Comparison of ENCODE assay signal across 9 cellular contexts in genomic region chr18:63844254-63844653, GRCh38. TPM values are rescaled to one million over a fixed set of nuclear protein-coding genes. Genes with fewer than 3 reads are reported as not detected.
A peak's percentile ranks its signal among the peaks of the same experiment; 100 is the strongest.
DNase-seq lines count a peak whose midpoint lies in the region; ATAC-seq and TF ChIP-seq lines count a peak whose summit lies in the region.
"Had no signal": no experiment of that assay in that cellular context is flagged by ENCODE, and none has a peak within 500 bp of the region (broad histone marks: within the 10 kb centered on the region; RNA-seq: fewer than 3 reads in every experiment).

No MANE protein-coding gene starts in this region.

- no peaks in the 10 kb centered on the region for H3K79me2 ChIP-seq in hepatocyte

- WGBS in hepatocyte (ENCODE audit: low lambda C conversion rate, missing lambda C conversion rate), result 17% methylated on average over 3 of the region's 3 CpGs

- TF ChIP-seq CTCF in AG04450 (IDR thresholded peaks at IDR 0.05; ENCODE audit: low read depth, low read length) (peak; percentile 62), Panc1 (IDR thresholded peaks at IDR 0.05) (peak; percentile 35; the same call in 1 of the 2 replicates), hepatocyte (IDR thresholded peaks at IDR 0.05; ENCODE audit: poor library complexity) (peak; percentile 63)

- no TSS peak for BruUV-seq in Panc1 (replicated peaks; lab: Mats Ljungman, UMichigan)

- no peak overlapping the region for H3K27ac Mint-ChIP-seq in stimulated activated memory B cell treated with anti-CD40 and anti-IgM and Interleukin-4, amounts not matched to agents 10 μg/mL and 1 μg/mL and 100 μg/mL, for 72 hours
- H3K27ac Mint-ChIP-seq: dendritic cell treated with granulocyte-macrophage colony-stimulating factor and Interleukin-4, amounts not matched to agents 40 ng/mL and 50 ng/mL, for 4 days had no signal

- H3K4me2 ChIP-seq in hepatocyte, result no peak overlapping the region

- POLR2A ChIA-PET in AG04450 (lab: Yijun Ruan, JAX), result interaction anchor here (0.6 to 2.3 kb wide), 2 partner anchors 68 to 326 kb away, joined by 5 to 6 read pairs; no protein-coding TSS in a partner anchor
- POLR2A ChIA-PET in Panc1 (lab: Charles Lee), result no interaction called here

- ATAC-seq in GM18502 (IDR thresholded peaks at IDR 0.05; ENCODE audit: poor library complexity, unreplicated experiment) (peak; percentile 61), HG03342 (IDR thresholded peaks at IDR 0.05; ENCODE audit: unreplicated experiment) (peak; percentile 60), Panc1 (0 out of 2 replicates have a peak, but pooled peaks have one; percentile 68)
- ATAC-seq in stimulated activated memory B cell treated with anti-CD40 and anti-IgM and Interleukin-4, amounts not matched to agents 10 μg/mL and 1 μg/mL and 100 μg/mL, for 72 hours, result no peak

- in situ Hi-C loops in Panc1 (cut with HindIII; ENCODE audit: low pct_unique_long_range_greater_than_20kb, low sequenced_read_pairs), result no loop called here

- no peaks in the 10 kb centered on the region for H3K9me2 ChIP-seq in hepatocyte (replicated peaks; ENCODE audit: insufficient read depth)

- CTCF ChIA-PET in AG04450 (lab: Charles Lee), result interaction anchor here (0.7 to 9.4 kb wide), 14 partner anchors 21 to 402 kb away, joined by 3 to 272 read pairs (median 6); no protein-coding TSS in a partner anchor
- CTCF ChIA-PET in Panc1 (lab: Charles Lee), result interaction anchor here (1.1 kb wide), 1 partner anchor 90 kb away, joined by 4 read pairs; no protein-coding TSS in a partner anchor

- H3K36me3 Mint-ChIP-seq in stimulated activated memory B cell treated with anti-CD40 and anti-IgM and Interleukin-4, amounts not matched to agents 10 μg/mL and 1 μg/mL and 100 μg/mL, for 72 hours, result no peaks in the 10 kb centered on the region

- H3K27me3 ChIP-seq in AG04450 (ENCODE audit: control insufficient read depth, insufficient read depth, low read length), result no peaks in the 10 kb centered on the region
- no peaks in the 10 kb centered on the region for H3K27me3 ChIP-seq in Panc1 (ENCODE audit: control insufficient read depth, insufficient read depth, low read length)
- H3K27me3 ChIP-seq in hepatocyte, result no peaks in the 10 kb centered on the region

- no peaks in the 10 kb centered on the region for H3K9me3 Mint-ChIP-seq in stimulated activated memory B cell treated with anti-CD40 and anti-IgM and Interleukin-4, amounts not matched to agents 10 μg/mL and 1 μg/mL and 100 μg/mL, for 72 hours
- H3K9me3 Mint-ChIP-seq: dendritic cell treated with granulocyte-macrophage colony-stimulating factor and Interleukin-4, amounts not matched to agents 40 ng/mL and 50 ng/mL, for 4 days had no signal

- no peak overlapping the region for H3K4me3 ChIP-seq in AG04450 (ENCODE audit: low read depth, low read length)
- H3K4me3 ChIP-seq in Panc1 (ENCODE audit: low read depth in 2 of 2, low read length in 2 of 2), result no peak overlapping the region
- H3K4me3 ChIP-seq in hepatocyte, result no peak overlapping the region

- H3K36me3 ChIP-seq in Panc1 (ENCODE audit: control insufficient read depth, insufficient read depth, low read length), result no peaks in the 10 kb centered on the region
- no peaks in the 10 kb centered on the region for H3K36me3 ChIP-seq in hepatocyte (replicated peaks; ENCODE audit: insufficient read depth, low read depth)

- H3K27me3 Mint-ChIP-seq in stimulated activated memory B cell treated with anti-CD40 and anti-IgM and Interleukin-4, amounts not matched to agents 10 μg/mL and 1 μg/mL and 100 μg/mL, for 72 hours, result peaks cover 16% of the 10 kb centered on the region
- H3K27me3 Mint-ChIP-seq: dendritic cell treated with granulocyte-macrophage colony-stimulating factor and Interleukin-4, amounts not matched to agents 40 ng/mL and 50 ng/mL, for 4 days had no signal

- DNase-seq in AG04450 (ENCODE audit: low read depth, low spot score), result no peak
- no peak for DNase-seq in Panc1 (ENCODE audit: low read depth, low spot score)
- peak; percentile 48 for DNase-seq in hepatocyte (ENCODE audit: low spot score)
- DNase-seq in activated naive CD4-positive, alpha-beta T cell (lab: John Stamatoyannopoulos, UW), result no peak
- no peak for DNase-seq in posterior vena cava (ENCODE audit: low spot score)

- H3K27ac ChIP-seq in AG04450 (ENCODE audit: low read depth, low read length) (no peak overlapping the region), Panc1 (ENCODE audit: low read length) (no peak overlapping the region), hepatocyte (no peak overlapping the region)

- no peak overlapping the region for H2AFZ ChIP-seq in hepatocyte

- no peak overlapping the region for H3K4me3 Mint-ChIP-seq in stimulated activated memory B cell treated with anti-CD40 and anti-IgM and Interleukin-4, amounts not matched to agents 10 μg/mL and 1 μg/mL and 100 μg/mL, for 72 hours
- H3K4me3 Mint-ChIP-seq: dendritic cell treated with granulocyte-macrophage colony-stimulating factor and Interleukin-4, amounts not matched to agents 40 ng/mL and 50 ng/mL, for 4 days had no signal

- no peaks in the 10 kb centered on the region for H4K20me1 ChIP-seq in hepatocyte (ENCODE audit: insufficient read depth, poor library complexity, severe bottlenecking)

- no peaks in the 10 kb centered on the region for H3K4me1 Mint-ChIP-seq in stimulated activated memory B cell treated with anti-CD40 and anti-IgM and Interleukin-4, amounts not matched to agents 10 μg/mL and 1 μg/mL and 100 μg/mL, for 72 hours

- no peaks in the 10 kb centered on the region for H3K4me1 ChIP-seq in Panc1 (ENCODE audit: control insufficient read depth, insufficient read depth, low read length)
- no peaks in the 10 kb centered on the region for H3K4me1 ChIP-seq in hepatocyte (ENCODE audit: insufficient read depth)

- no peaks in the 10 kb centered on the region for H3K9me3 ChIP-seq in AG04450 (ENCODE audit: control insufficient read depth, insufficient read depth, low read length)
- no peaks in the 10 kb centered on the region for H3K9me3 ChIP-seq in Panc1 (ENCODE audit: control insufficient read depth, insufficient read depth, low read depth, low read length)
- H3K9me3 ChIP-seq in hepatocyte (ENCODE audit: low read depth), result no peaks in the 10 kb centered on the region

- intact Hi-C loops in Panc1 (cut with micrococcal nuclease; ENCODE audit: unreplicated experiment) (loop anchor here (10.0 kb wide), 1 partner anchor 269 kb away; no protein-coding TSS in a partner anchor), posterior vena cava (cut with DNase I) (loop anchor here in 1 of 2 donors (10.0 kb wide), 1 partner anchor 329 kb away; no protein-coding TSS in a partner anchor)

RNA-seq across cellular contexts. Expression of gene SERPINB2, which starts 43.3 kb away (rescaled TPM):
- polyA plus RNA-seq in AG04450 (2011; rRNA removed) (5.3 and 6.9 TPM in 2 replicates), hepatocyte (0.86 and 1.2 TPM in 2 replicates)
- 3.1 and 3.4 TPM in 2 replicates for polyA minus RNA-seq in AG04450 (2011; rRNA and poly(A)+ RNA removed)
- total RNA-seq in Panc1 (2021; ENCODE audit: unreplicated experiment) (not detected), hepatocyte (1.6 and 1.9 TPM in 2 replicates), posterior vena cava (1 to 10 TPM in 1 of 2 donors, under 1 TPM in 1; 0.46 to 1.2 TPM)
- polyA plus RNA-seq in Panc1 (2012; ENCODE audit: insufficient read length), result not detected
